ENCODE assay signal across 8 cellular contexts in genomic region chr12:96400631-96401060, GRCh38. TPM values are rescaled to one million over a fixed set of nuclear protein-coding genes. Genes with fewer than 3 reads are reported as not detected.
DNase-seq lines count a peak whose midpoint lies in the region; ATAC-seq and TF ChIP-seq lines count a peak whose summit lies in the region.

No MANE protein-coding gene starts in this region.

- no peaks in the 10 kb centered on the region for H3K9me3 ChIP-seq in HAP-1

- H3K36me3 Mint-ChIP-seq in stimulated activated naive CD8-positive, alpha-beta T cell treated with anti-CD3 and anti-CD28 coated beads, Interleukin-15, Interleukin-2, amounts not matched to agents 100 ng/mL and 50 ng/mL, for 24 hours (ENCODE audit: low read depth), result no peaks in the 10 kb centered on the region

- H3K36me3 ChIP-seq in HAP-1 (replicated peaks), result no peaks in the 10 kb centered on the region
- H3K36me3 ChIP-seq in brain microvascular endothelial cell (replicated peaks), result peaks cover 6% of the 10 kb centered on the region
- no peaks in the 10 kb centered on the region for H3K36me3 ChIP-seq in kidney epithelial cell (ENCODE audit: control insufficient read depth, insufficient read depth, low read length)

- peak overlapping the region; percentile 72 for H3K4me3 ChIP-seq in HAP-1
- peak overlapping the region; percentile 70 for H3K4me3 ChIP-seq in brain microvascular endothelial cell (ENCODE audit: low read depth, low read length)
- H3K4me3 ChIP-seq in kidney epithelial cell (ENCODE audit: low read depth, low read length), result peak overlapping the region; percentile 95

- peak overlapping the region; percentile 90 for H3K4me3 Mint-ChIP-seq in stimulated activated naive CD8-positive, alpha-beta T cell treated with anti-CD3 and anti-CD28 coated beads, Interleukin-15, Interleukin-2, amounts not matched to agents 100 ng/mL and 50 ng/mL, for 24 hours

- peak overlapping the region; percentile 96 for H3K27ac Mint-ChIP-seq in stimulated activated naive CD8-positive, alpha-beta T cell treated with anti-CD3 and anti-CD28 coated beads, Interleukin-15, Interleukin-2, amounts not matched to agents 100 ng/mL and 50 ng/mL, for 24 hours

- peaks cover 24% of the 10 kb centered on the region for H3K4me1 ChIP-seq in HAP-1

- ATAC-seq in HG03565 (IDR thresholded peaks at IDR 0.05; ENCODE audit: unreplicated experiment), result no peak

- peak overlapping the region; percentile 91 for H3K27ac ChIP-seq in brain microvascular endothelial cell

- peak; percentile 69 for DNase-seq in NCI-H2171 treated with DMSO at 0.1 percent for 48 hours (lab: John Stamatoyannopoulos, UW)
- no peak for DNase-seq in NCI-H2171 (lab: John Stamatoyannopoulos, UW)
- peak in 1 of 2 experiments; percentile 41 for DNase-seq in HAP-1 (ENCODE audit: low spot score in 2 of 2)
- peak; percentile 67 for DNase-seq in NCI-H1105 treated with DMSO at 0.1 percent for 48 hours (lab: John Stamatoyannopoulos, UW)
- DNase-seq in brain microvascular endothelial cell, result peak; percentile 43
- DNase-seq in kidney epithelial cell (ENCODE audit: low read depth), result no peak

- TF ChIP-seq CTCF in brain microvascular endothelial cell (IDR thresholded peaks at IDR 0.05; ENCODE audit: low read depth, low read length, missing control alignments) (no peak), kidney epithelial cell (IDR thresholded peaks at IDR 0.05; ENCODE audit: insufficient read depth, low read length, poor library complexity, severe bottlenecking) (no peak)

- H3K4me1 Mint-ChIP-seq in stimulated activated naive CD8-positive, alpha-beta T cell treated with anti-CD3 and anti-CD28 coated beads, Interleukin-15, Interleukin-2, amounts not matched to agents 100 ng/mL and 50 ng/mL, for 24 hours (ENCODE audit: low read depth), result peaks cover 43% of the 10 kb centered on the region

- H3K9me3 Mint-ChIP-seq in stimulated activated naive CD8-positive, alpha-beta T cell treated with anti-CD3 and anti-CD28 coated beads, Interleukin-15, Interleukin-2, amounts not matched to agents 100 ng/mL and 50 ng/mL, for 24 hours, result no peaks in the 10 kb centered on the region

- no peaks in the 10 kb centered on the region for H3K27me3 Mint-ChIP-seq in stimulated activated naive CD8-positive, alpha-beta T cell treated with anti-CD3 and anti-CD28 coated beads, Interleukin-15, Interleukin-2, amounts not matched to agents 100 ng/mL and 50 ng/mL, for 24 hours

- in situ Hi-C loops in HAP-1 (cut with MboI; ENCODE audit: low sequenced_read_pairs), result no loop called here
- in situ Hi-C loops in brain microvascular endothelial cell (cut with HindIII; ENCODE audit: low pct_ligation_motif_present, low sequenced_read_pairs), result loop anchor here (25.0 kb wide), 1 partner anchor 112 kb away; no protein-coding TSS in a partner anchor

- H3K27me3 ChIP-seq in HAP-1 (ENCODE audit: low read depth), result no peaks in the 10 kb centered on the region
- no peaks in the 10 kb centered on the region for H3K27me3 ChIP-seq in brain microvascular endothelial cell (replicated peaks)
- no peaks in the 10 kb centered on the region for H3K27me3 ChIP-seq in kidney epithelial cell (ENCODE audit: control insufficient read depth, insufficient read depth, low read length)

RNA-seq across cellular contexts. Expression of gene CDK17, which starts 0.4 kb away (rescaled TPM):
- total RNA-seq in kidney epithelial cell, result 46.4 and 51.8 TPM in 2 replicates

Comparison
In these comparisons a context has a peak if more than half of its experiments do, and no peak if none do; other contexts are left out.
1. DNase-seq: peak in NCI-H2171 treated with DMSO at 0.1 percent for 48 hours (single experiment), NCI-H1105 treated with DMSO at 0.1 percent for 48 hours (single experiment) and brain microvascular endothelial cell (single experiment); none in NCI-H2171 (single experiment) and kidney epithelial cell (single experiment).
2. Peak in every context shown above with its lines, with median percentiles within 50 percentile points of each other: H3K4me3 ChIP-seq.